8 cellular contexts compared by ENCODE assay signal in genomic region chrX:149470960-149471359, GRCh38. TPM values are rescaled to one million over a fixed set of nuclear protein-coding genes. Genes with fewer than 3 reads are reported as not detected.
DNase-seq lines count a peak whose midpoint lies in the region; ATAC-seq and TF ChIP-seq lines count a peak whose summit lies in the region.

No MANE protein-coding gene starts in this region.

- H3K9me3 ChIP-seq in heart left ventricle (no peaks in the 10 kb centered on the region), aorta (ENCODE audit: control insufficient read depth, low read length) (no peaks in the 10 kb centered on the region)

- H3K4me1 ChIP-seq in heart left ventricle (peaks cover 0 to 6% (median 0%) of the 10 kb centered on the region in 12 donors), aorta (ENCODE audit: control insufficient read depth in 1 of 2, insufficient read depth in 2 of 2, low read length in 2 of 2) (no peaks in the 10 kb centered on the region)

- no peaks in the 10 kb centered on the region for H3K9me3 Mint-ChIP-seq in activated naive CD8-positive, alpha-beta T cell treated with anti-CD3 and anti-CD28 coated beads for 36 hours

- H3K27me3 Mint-ChIP-seq in activated naive CD8-positive, alpha-beta T cell treated with anti-CD3 and anti-CD28 coated beads for 36 hours, result no peaks in the 10 kb centered on the region

- H3K36me3 ChIP-seq in heart left ventricle (no peaks in the 10 kb centered on the region), aorta (ENCODE audit: control insufficient read depth in 1 of 2, insufficient read depth in 2 of 2, low read length in 1 of 2) (no peaks in the 10 kb centered on the region)

- no peak overlapping the region for H3K4me3 ChIP-seq in GM12865 (ENCODE audit: low read depth, low read length)
- H3K4me3 ChIP-seq in heart left ventricle, result peak overlapping the region in 1 of 12 donors; percentile 19
- no peak overlapping the region for H3K4me3 ChIP-seq in aorta (ENCODE audit: low read length in 2 of 2)

- ATAC-seq in HG02571 (IDR thresholded peaks at IDR 0.05; ENCODE audit: unreplicated experiment), result peak; percentile 88
- peak; percentile 89 to 95 (median 93) for ATAC-seq in heart left ventricle
- peak; percentile 90 for ATAC-seq in aorta (ENCODE audit: low FRiP score)

- DNase-seq in GM12865 (ENCODE audit: low read depth) (peak; percentile 66), NCI-H1092 (lab: John Stamatoyannopoulos, UW) (peak; percentile 84), SKM-1 treated with dmso at 0.1 percent for 144 hours (lab: John Stamatoyannopoulos, UW; ENCODE audit: unreplicated experiment) (peak; percentile 33), heart left ventricle (peak; percentile 70 to 86 (median 76)), putamen (ENCODE audit: low spot score) (peak; percentile 82), aorta (peak; percentile 78 to 92)
- DNase-seq in activated naive CD8-positive, alpha-beta T cell treated with anti-CD3 and anti-CD28 coated beads for 36 hours, result peak; percentile 63

- peaks cover 3% of the 10 kb centered on the region for H3K4me1 Mint-ChIP-seq in activated naive CD8-positive, alpha-beta T cell treated with anti-CD3 and anti-CD28 coated beads for 36 hours

- H3K36me3 Mint-ChIP-seq in activated naive CD8-positive, alpha-beta T cell treated with anti-CD3 and anti-CD28 coated beads for 36 hours, result no peaks in the 10 kb centered on the region

- 6 to 23% (median 9%) methylated on average over 23 of the region's 23 CpGs for WGBS in heart left ventricle, 4 donors
- WGBS in aorta, 2 donors, result 2 to 14% methylated on average over 23 of the region's 23 CpGs

- H3K27me3 ChIP-seq in heart left ventricle (peaks cover 0 to 6% (median 0%) of the 10 kb centered on the region in 9 donors), aorta (ENCODE audit: control insufficient read depth in 1 of 2, insufficient read depth in 2 of 2, low read length in 1 of 2) (no peaks in the 10 kb centered on the region)

- no peak overlapping the region for H3K27ac ChIP-seq in heart left ventricle
- no peak overlapping the region for H3K27ac ChIP-seq in aorta (ENCODE audit: low read depth in 1 of 2, low read length in 2 of 2)

- TF ChIP-seq CTCF in GM12865 (IDR thresholded peaks at IDR 0.05; ENCODE audit: insufficient read depth, low read depth, low read length, missing control alignments), result peak; percentile 73
- TF ChIP-seq CTCF in heart left ventricle (IDR thresholded peaks at IDR 0.05), result peak; percentile 72 to 89 (median 83)

- no peak for TF ChIP-seq POLR2A in heart left ventricle (IDR thresholded peaks at IDR 0.05)

- H3K27ac Mint-ChIP-seq in activated naive CD8-positive, alpha-beta T cell treated with anti-CD3 and anti-CD28 coated beads for 36 hours, result no peak overlapping the region

- intact Hi-C loops in heart left ventricle (cut with DNase I), result loop anchor here in 7 of 10 donors (1.0 to 10.0 kb wide), 6 partner anchors 939 to 1556 kb away; partner anchors contain the start of gene FMR1 (in 1 of the 7)
- intact Hi-C loops in aorta (cut with DNase I), result no loop called here

- H3K4me3 Mint-ChIP-seq in activated naive CD8-positive, alpha-beta T cell treated with anti-CD3 and anti-CD28 coated beads for 36 hours, result no peak overlapping the region

RNA-seq across cellular contexts. Expression of gene IDS, which starts 34.1 kb away (rescaled TPM):
- total RNA-seq in activated naive CD8-positive, alpha-beta T cell treated with anti-CD3 and anti-CD28 coated beads for 36 hours, result 10 to 100 TPM; 38.5 to 38.8 TPM
- total RNA-seq in heart left ventricle (10 to 100 TPM; 57.4 to 83.9 (median 72.6) TPM), aorta (100 to 1,000 TPM; 131 to 134 TPM)
- polyA plus RNA-seq in heart left ventricle (10 to 100 TPM; 20.7 to 58.9 TPM), aorta (100 to 1,000 TPM; 114 to 115 TPM)

Comparison
In these comparisons a context has a peak if more than half of its experiments do, and no peak if none do; other contexts are left out.
1. DNase-seq: peak in every context shown above with its lines; median percentile 85 in aorta; 84 in NCI-H1092; 82 in putamen; 76 in heart left ventricle; 66 in GM12865; 63 in activated naive CD8-positive, alpha-beta T cell treated with anti-CD3 and anti-CD28 coated beads for 36 hours; 33 in SKM-1 treated with dmso at 0.1 percent for 144 hours.
2. intact Hi-C loops: an anchor here in heart left ventricle (1.0 to 10.0 kb wide); none called in aorta.